Comparison of ENCODE assay signal across 8 cellular contexts in genomic region chr15:101723874-101724674, GRCh38. TPM values are rescaled to one million over a fixed set of nuclear protein-coding genes. Genes with fewer than 3 reads are reported as not detected.
A peak's percentile ranks its signal among the peaks of the same experiment; 100 is the strongest.
DNase-seq lines count a peak whose midpoint lies in the region; ATAC-seq and TF ChIP-seq lines count a peak whose summit lies in the region.

TARS3 (minus strand) TSS chr15:101724473; CDS start chr15:101724387, 86 bp downstream.

- ATAC-seq in GM21576 (IDR thresholded peaks at IDR 0.05; ENCODE audit: unreplicated experiment): peak; percentile 83
- peak; percentile 93 for ATAC-seq in activated T-cell treated with anti-CD3 and anti-CD28 coated beads, Interleukin-2, amount 50 U/mL, for 72 hours (replicated peaks in 1 of 2)
- peak; percentile 97 for ATAC-seq in naive thymus-derived CD4-positive, alpha-beta T cell
- peak; percentile 92 to 94 for ATAC-seq in stimulated activated naive B cell treated with anti-CD40 and anti-IgM and Interleukin-4, amounts not matched to agents 10 μg/mL and 1 μg/mL and 100 μg/mL, for 72 hours (replicated peaks)

- no peaks in the 10 kb centered on the region for H3K27me3 ChIP-seq in Peyer's patch
- no peaks in the 10 kb centered on the region for H3K27me3 ChIP-seq in naive thymus-derived CD4-positive, alpha-beta T cell (ENCODE audit: control insufficient read depth in 2 of 2, insufficient read depth in 2 of 2, low read length in 2 of 2)

- H3K4me3 Mint-ChIP-seq in IgD-negative memory B cell: peak within 1 kb of the TSS; percentile 80 to 98 (median 86)
- H3K4me3 Mint-ChIP-seq in activated T-cell treated with anti-CD3 and anti-CD28 coated beads, Interleukin-2, amount 50 U/mL, for 72 hours: peak within 1 kb of the TSS; percentile 71 to 73
- H3K4me3 Mint-ChIP-seq in naive thymus-derived CD4-positive, alpha-beta T cell: peak within 1 kb of the TSS; percentile 79 to 97 (median 91)
- H3K4me3 Mint-ChIP-seq in stimulated activated naive B cell treated with anti-CD40 and anti-IgM and Interleukin-4, amounts not matched to agents 10 μg/mL and 1 μg/mL and 100 μg/mL, for 72 hours: peak within 1 kb of the TSS; percentile 80 to 85

- no peaks in the 10 kb centered on the region for H3K9me3 ChIP-seq in Peyer's patch
- no peaks in the 10 kb centered on the region for H3K9me3 ChIP-seq in naive thymus-derived CD4-positive, alpha-beta T cell (ENCODE audit: control insufficient read depth in 2 of 3, low read length in 3 of 3)

- intact Hi-C loops in naive thymus-derived CD4-positive, alpha-beta T cell (cut with micrococcal nuclease): loop anchor here (1.0 to 10.0 kb wide), 12 partner anchors 15 to 1799 kb away; partner anchors contain the start of genes ASB7 (in 2 of the 2), LINS1 (in 2 of the 2), TM2D3 (in 2 of the 2) and SELENOS (in 1 of the 2)

- H3K4me3 ChIP-seq in Peyer's patch: peak within 1 kb of the TSS; percentile 69 to 96 (median 85)
- peak within 1 kb of the TSS; percentile 77 for H3K4me3 ChIP-seq in naive thymus-derived CD4-positive, alpha-beta T cell (ENCODE audit: low read length)

- TF ChIP-seq CTCF in Peyer's patch (IDR thresholded peaks at IDR 0.05): peak in 3 of 6 experiments; percentile 41 to 54 (median 52)

- CTCF ChIA-PET in naive thymus-derived CD4-positive, alpha-beta T cell (lab: Charles Lee): interaction anchor here (1.2 to 1.3 kb wide), 2 partner anchors 20 to 435 kb away, joined by 3 read pairs; no protein-coding TSS in a partner anchor

- peak; percentile 28 for DNase-seq in DMS79 (lab: John Stamatoyannopoulos, UW)
- peak; percentile 96 to 99 (median 98) for DNase-seq in Peyer's patch
- peak; percentile 91 for DNase-seq in activated T-cell treated with anti-CD3 and anti-CD28 coated beads, Interleukin-2, amount 50 U/mL, for 72 hours
- peak; percentile 88 for DNase-seq in fibroblast of gingiva (ENCODE audit: low read depth)
- DNase-seq in naive thymus-derived CD4-positive, alpha-beta T cell: peak; percentile 84 to 97 (median 90)
- peak; percentile 81 for DNase-seq in stimulated activated naive B cell treated with anti-CD40 and anti-IgM and Interleukin-4, amounts not matched to agents 10 μg/mL and 1 μg/mL and 100 μg/mL, for 72 hours

- H3K4me1 Mint-ChIP-seq in IgD-negative memory B cell: peaks cover 6 to 11% (median 6%) of the 10 kb centered on the region in 3 donors
- H3K4me1 Mint-ChIP-seq in activated T-cell treated with anti-CD3 and anti-CD28 coated beads, Interleukin-2, amount 50 U/mL, for 72 hours (ENCODE audit: low read depth): peaks cover 16% of the 10 kb centered on the region
- H3K4me1 Mint-ChIP-seq in naive thymus-derived CD4-positive, alpha-beta T cell: peaks cover 16 to 42% (median 35%) of the 10 kb centered on the region in 7 donors
- H3K4me1 Mint-ChIP-seq in stimulated activated naive B cell treated with anti-CD40 and anti-IgM and Interleukin-4, amounts not matched to agents 10 μg/mL and 1 μg/mL and 100 μg/mL, for 72 hours: peaks cover 9 to 14% of the 10 kb centered on the region in 2 donors

- H3K27ac Mint-ChIP-seq in IgD-negative memory B cell: peak within 1 kb of the TSS; percentile 63 to 92 (median 83)
- peak within 1 kb of the TSS; percentile 18 for H3K27ac Mint-ChIP-seq in activated T-cell treated with anti-CD3 and anti-CD28 coated beads, Interleukin-2, amount 50 U/mL, for 72 hours
- H3K27ac Mint-ChIP-seq in naive thymus-derived CD4-positive, alpha-beta T cell: peak within 1 kb of the TSS; percentile 83 to 97 (median 91)
- H3K27ac Mint-ChIP-seq in stimulated activated naive B cell treated with anti-CD40 and anti-IgM and Interleukin-4, amounts not matched to agents 10 μg/mL and 1 μg/mL and 100 μg/mL, for 72 hours: peak within 1 kb of the TSS; percentile 85

- TF ChIP-seq POLR2A in Peyer's patch (IDR thresholded peaks at IDR 0.05): peak; percentile 92 to 94

- H3K9me3 Mint-ChIP-seq in IgD-negative memory B cell: peaks cover 0 to 5% (median 2%) of the 10 kb centered on the region in 3 donors
- peaks cover 2 to 3% of the 10 kb centered on the region in 2 donors for H3K9me3 Mint-ChIP-seq in activated T-cell treated with anti-CD3 and anti-CD28 coated beads, Interleukin-2, amount 50 U/mL, for 72 hours
- no peaks in the 10 kb centered on the region for H3K9me3 Mint-ChIP-seq in naive thymus-derived CD4-positive, alpha-beta T cell
- peaks cover 6 to 7% of the 10 kb centered on the region in 2 donors for H3K9me3 Mint-ChIP-seq in stimulated activated naive B cell treated with anti-CD40 and anti-IgM and Interleukin-4, amounts not matched to agents 10 μg/mL and 1 μg/mL and 100 μg/mL, for 72 hours

- H3K36me3 ChIP-seq in Peyer's patch: peaks cover 0 to 26% (median 3%) of the 10 kb centered on the region in 3 donors
- peaks cover 4 to 34% (median 22%) of the 10 kb centered on the region in 3 experiments for H3K36me3 ChIP-seq in naive thymus-derived CD4-positive, alpha-beta T cell (ENCODE audit: control insufficient read depth in 2 of 3, insufficient read depth in 3 of 3, low read length in 3 of 3)

- POLR2A ChIA-PET in naive thymus-derived CD4-positive, alpha-beta T cell (lab: Charles Lee): interaction anchor here (0.5 to 2.0 kb wide), 15 partner anchors 9 to 429 kb away, joined by 3 to 12 read pairs (median 3); partner anchors contain the start of gene SNRPA1

- H3K27me3 Mint-ChIP-seq in IgD-negative memory B cell: no peaks in the 10 kb centered on the region
- no peaks in the 10 kb centered on the region for H3K27me3 Mint-ChIP-seq in activated T-cell treated with anti-CD3 and anti-CD28 coated beads, Interleukin-2, amount 50 U/mL, for 72 hours (ENCODE audit: low read depth)
- peaks cover 0 to 3% (median 0%) of the 10 kb centered on the region in 5 donors for H3K27me3 Mint-ChIP-seq in naive thymus-derived CD4-positive, alpha-beta T cell
- H3K27me3 Mint-ChIP-seq in stimulated activated naive B cell treated with anti-CD40 and anti-IgM and Interleukin-4, amounts not matched to agents 10 μg/mL and 1 μg/mL and 100 μg/mL, for 72 hours: no peaks in the 10 kb centered on the region

- H3K4me1 ChIP-seq in Peyer's patch: peaks cover 0 to 7% (median 2%) of the 10 kb centered on the region in 4 donors
- H3K4me1 ChIP-seq in naive thymus-derived CD4-positive, alpha-beta T cell (ENCODE audit: control insufficient read depth in 2 of 2, insufficient read depth in 2 of 2, low read length in 2 of 2): peaks cover 5 to 11% of the 10 kb centered on the region in 2 donors

- peak within 1 kb of the TSS; percentile 86 to 99 (median 97) for H3K27ac ChIP-seq in Peyer's patch
- peak within 1 kb of the TSS; percentile 88 for H3K27ac ChIP-seq in naive thymus-derived CD4-positive, alpha-beta T cell (ENCODE audit: low read depth, low read length)

- peaks cover 12% of the 10 kb centered on the region for H3K36me3 Mint-ChIP-seq in IgD-negative memory B cell
- peaks cover 11 to 19% of the 10 kb centered on the region in 2 donors for H3K36me3 Mint-ChIP-seq in activated T-cell treated with anti-CD3 and anti-CD28 coated beads, Interleukin-2, amount 50 U/mL, for 72 hours (ENCODE audit: insufficient read depth in 2 of 2)
- H3K36me3 Mint-ChIP-seq in naive thymus-derived CD4-positive, alpha-beta T cell: peaks cover 14 to 32% (median 23%) of the 10 kb centered on the region in 5 donors
- H3K36me3 Mint-ChIP-seq in stimulated activated naive B cell treated with anti-CD40 and anti-IgM and Interleukin-4, amounts not matched to agents 10 μg/mL and 1 μg/mL and 100 μg/mL, for 72 hours: peaks cover 20 to 28% of the 10 kb centered on the region in 2 donors

RNA-seq across cellular contexts. Expression of gene TARS3, which starts in this region (rescaled TPM):
- 13.3 TPM for polyA plus RNA-seq in IgD-negative memory B cell
- total RNA-seq in Peyer's patch: 10 to 100 TPM in 3 of 4 donors, 1 to 10 TPM in 1; 7.7 to 36.3 (median 19.9) TPM
- 10 to 100 TPM; 12.6 to 14.2 TPM for total RNA-seq in activated T-cell treated with anti-CD3 and anti-CD28 coated beads, Interleukin-2, amount 50 U/mL, for 72 hours
- 10 to 100 TPM; 20.5 to 42.6 (median 23.6) TPM for total RNA-seq in naive thymus-derived CD4-positive, alpha-beta T cell
- polyA plus RNA-seq in naive thymus-derived CD4-positive, alpha-beta T cell: 10 to 100 TPM; 10.2 to 17.0 TPM

Comparison
In these comparisons a context has a peak if more than half of its experiments do, and no peak if none do; other contexts are left out.
1. Peak in every context shown above with its lines: DNase-seq, ATAC-seq, H3K4me3 ChIP-seq and H3K27ac ChIP-seq.
2. DNase-seq: peak in every context shown above with its lines; median percentile 98 in Peyer's patch; 91 in activated T-cell treated with anti-CD3 and anti-CD28 coated beads, Interleukin-2, amount 50 U/mL, for 72 hours; 90 in naive thymus-derived CD4-positive, alpha-beta T cell; 88 in fibroblast of gingiva; 81 in stimulated activated naive B cell treated with anti-CD40 and anti-IgM and Interleukin-4, amounts not matched to agents 10 μg/mL and 1 μg/mL and 100 μg/mL, for 72 hours; 28 in DMS79.
3. H3K27ac Mint-ChIP-seq: peak in every context shown above with its lines; median percentile 91 in naive thymus-derived CD4-positive, alpha-beta T cell; 85 in stimulated activated naive B cell treated with anti-CD40 and anti-IgM and Interleukin-4, amounts not matched to agents 10 μg/mL and 1 μg/mL and 100 μg/mL, for 72 hours; 83 in IgD-negative memory B cell; 18 in activated T-cell treated with anti-CD3 and anti-CD28 coated beads, Interleukin-2, amount 50 U/mL, for 72 hours.